In genomic region chr1:11678442-11678841, GRCh38 we compare ENCODE assay signal across 1 cellular context.
TF ChIP-seq lines count a peak whose summit lies in the region.

No MANE protein-coding gene starts in this region.

TF ChIP-seq in GM23338, 12 proteins besides CTCF, POLR2A, EP300 and RAD21:
- TF ChIP-seq ETS1 (IDR thresholded peaks at IDR 0.05) (no peak), ZNF114 (CRISPR knock-in tag; IDR thresholded peaks at IDR 0.05) (no peak), JUNB (IDR thresholded peaks at IDR 0.05; ENCODE audit: unreplicated experiment) (no peak), EZH2 (IDR thresholded peaks at IDR 0.05; ENCODE audit: low read depth, unreplicated experiment) (no peak), ZNF331 (CRISPR knock-in tag; IDR thresholded peaks at IDR 0.05; ENCODE audit: low read depth) (no peak), EZH2phosphoT487 (IDR thresholded peaks at IDR 0.05; ENCODE audit: unreplicated experiment) (no peak), CREB1 (CRISPR knock-in tag; IDR thresholded peaks at IDR 0.05; ENCODE audit: low read depth) (no peak), ZNF462 (CRISPR knock-in tag; IDR thresholded peaks at IDR 0.05) (no peak), STAT1 (IDR thresholded peaks at IDR 0.05; ENCODE audit: unreplicated experiment) (no peak), NANOG (IDR thresholded peaks at IDR 0.05; ENCODE audit: borderline replicate concordance) (no peak), REST (IDR thresholded peaks at IDR 0.05; ENCODE audit: unreplicated experiment) (no peak), POLR2AphosphoS5 (IDR thresholded peaks at IDR 0.05; ENCODE audit: low read depth) (no peak)
